29 cellular contexts compared by ENCODE assay signal in the genomic region with DNA sequence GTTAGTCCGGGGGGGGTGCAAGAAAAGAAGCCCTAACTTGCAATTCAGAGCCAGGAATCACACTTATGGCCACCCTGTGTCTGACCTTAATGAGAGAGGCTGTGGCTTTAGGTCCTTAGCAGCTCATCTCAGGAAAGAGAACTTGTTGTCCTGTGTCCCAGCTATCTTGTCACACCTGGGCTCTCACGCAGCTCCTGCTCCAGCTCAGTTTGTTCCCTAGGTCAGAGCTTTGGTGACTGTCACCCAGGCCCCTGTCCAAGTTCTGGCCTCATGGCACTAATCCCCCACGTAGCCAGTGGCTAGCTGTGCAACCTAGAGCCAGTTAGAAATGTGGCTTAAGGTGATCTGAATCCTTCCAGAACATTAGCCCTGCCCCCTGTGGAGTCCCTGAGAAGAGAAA.
"Had no signal": no experiment of that assay in that cellular context is flagged by ENCODE, and none has a peak within 500 bp of the region (broad histone marks: within the 10 kb centered on the region; RNA-seq: fewer than 3 reads in every experiment).

No MANE protein-coding gene starts in this region.

- H3K36me3 Mint-ChIP-seq: immature natural killer cell; naive thymus-derived CD4-positive, alpha-beta T cell had no signal

- H3K4me1 ChIP-seq: esophagus squamous epithelium, heart right ventricle, psoas muscle, right lobe of liver, suprapubic skin, transverse colon had no signal

- H3K9me3 Mint-ChIP-seq: central memory CD8-positive, alpha-beta T cell; immature natural killer cell; nephron; stimulated activated naive CD8-positive, alpha-beta T cell treated with anti-CD3 and anti-CD28 coated beads, Interleukin-15, amount 100 ng/mL, for 72 hours had no signal

- H3K27me3 Mint-ChIP-seq: central memory CD8-positive, alpha-beta T cell; stimulated activated naive CD8-positive, alpha-beta T cell treated with anti-CD3 and anti-CD28 coated beads, Interleukin-15, amount 100 ng/mL, for 72 hours had no signal

- H3K4me1 Mint-ChIP-seq: central memory CD8-positive, alpha-beta T cell; immature natural killer cell; naive thymus-derived CD4-positive, alpha-beta T cell; nephron had no signal

- H3K9me3 ChIP-seq: esophagus squamous epithelium, ovary, psoas muscle, right lobe of liver, suprapubic skin, transverse colon had no signal

- H3K27me3 ChIP-seq: ovary, right lobe of liver, suprapubic skin, transverse colon had no signal

- DNase-seq: dermis blood vessel endothelial cell; effector memory CD4-positive, alpha-beta T cell; esophagus squamous epithelium; foreskin melanocyte; glutamatergic neuron; heart right ventricle; hippocampal formation; immature natural killer cell; kidney glomerular epithelial cell; mammary epithelial cell; mesendoderm; midbrain; naive thymus-derived CD4-positive, alpha-beta T cell; occipital lobe; psoas muscle; right lobe of liver; small intestine; stimulated activated CD4-positive, alpha-beta T cell treated with anti-CD3 and anti-CD28 coated beads, Interleukin-1b, Interleukin-23, amount 100 ng/mL, for 48 hours; stimulated activated CD4-positive, alpha-beta T cell treated with anti-CD3 and anti-CD28 coated beads, Interleukin-4, amount 100 ng/mL, for 1 hour; stimulated activated CD8-positive, alpha-beta memory T cell treated with anti-CD3 and anti-CD28 coated beads, Interleukin-4, amount 100 ng/mL, for 48 hours; stimulated activated naive CD4-positive, alpha-beta T cell; stimulated activated naive CD8-positive, alpha-beta T cell treated with anti-CD3 and anti-CD28 coated beads, Interleukin-15, amount 100 ng/mL, for 72 hours; transverse colon had no signal

- H3K36me3 ChIP-seq: esophagus squamous epithelium, heart right ventricle, ovary, right lobe of liver, suprapubic skin, transverse colon had no signal

- H3K4me3 ChIP-seq: coronary artery, esophagus squamous epithelium, heart right ventricle, ovary, psoas muscle, right lobe of liver, suprapubic skin, transverse colon had no signal

- H3K27ac ChIP-seq: coronary artery, esophagus squamous epithelium, heart right ventricle, ovary, psoas muscle, right lobe of liver, suprapubic skin, transverse colon had no signal

- ATAC-seq: heart right ventricle; naive thymus-derived CD4-positive, alpha-beta T cell; psoas muscle; stimulated activated naive CD8-positive, alpha-beta T cell treated with anti-CD3 and anti-CD28 coated beads, Interleukin-15, amount 100 ng/mL, for 72 hours had no signal

- H3K27ac Mint-ChIP-seq: immature natural killer cell; naive thymus-derived CD4-positive, alpha-beta T cell; nephron; stimulated activated naive CD8-positive, alpha-beta T cell treated with anti-CD3 and anti-CD28 coated beads, Interleukin-15, amount 100 ng/mL, for 72 hours had no signal

- FAIRE-seq: endothelial cell of umbilical vein, small intestine had no signal

- H3K4me3 Mint-ChIP-seq: central memory CD8-positive, alpha-beta T cell; immature natural killer cell; naive thymus-derived CD4-positive, alpha-beta T cell; nephron; stimulated activated naive CD8-positive, alpha-beta T cell treated with anti-CD3 and anti-CD28 coated beads, Interleukin-15, amount 100 ng/mL, for 72 hours had no signal
